In genomic region chr12:109475993-109476806, GRCh38 we compare ENCODE assay signal across 8 cellular contexts. TPM values are rescaled to one million over a fixed set of nuclear protein-coding genes. Genes with fewer than 3 reads are reported as not detected.
A peak's percentile ranks its signal among the peaks of the same experiment; 100 is the strongest.
DNase-seq lines count a peak whose midpoint lies in the region; ATAC-seq and TF ChIP-seq lines count a peak whose summit lies in the region.

No MANE protein-coding gene starts in this region.

- H3F3A ChIP-seq in DOHH2 (ENCODE audit: control insufficient read depth, insufficient read depth) (0 out of 2 replicates have a peak, but pooled peaks cover 3% of the 10 kb centered on the region), PC-3 (ENCODE audit: low read length, unreplicated experiment) (no peaks in the 10 kb centered on the region)

- peak overlapping the region; percentile 98 for H3K4me3 ChIP-seq in DOHH2 (ENCODE audit: low read length)
- H3K4me3 ChIP-seq in PC-3 (ENCODE audit: low read length) = peak overlapping the region; percentile 90
- peak overlapping the region; percentile 98 for H3K4me3 ChIP-seq in parathyroid adenoma (ENCODE audit: low read depth, low read length)

- POLR2A ChIA-PET in PC-3 (lab: Charles Lee; ENCODE audit: unreplicated experiment) = interaction anchor here (1.6 kb wide), 1 partner anchor 13 kb away, joined by 14 read pairs; no protein-coding TSS in a partner anchor

- no peaks in the 10 kb centered on the region; the same call in 1 of the 2 replicates for H3K36me3 ChIP-seq in DOHH2 (ENCODE audit: control insufficient read depth, low read length)
- H3K36me3 ChIP-seq in PC-3 (ENCODE audit: low read depth, low read length) = no peaks in the 10 kb centered on the region
- H3K36me3 ChIP-seq in parathyroid adenoma (ENCODE audit: control insufficient read depth, insufficient read depth, low read length) = no peaks in the 10 kb centered on the region

- intact Hi-C loops in PC-3 (cut with micrococcal nuclease) = loop anchor here (1.0 kb wide), 3 partner anchors 13 to 44 kb away; no protein-coding TSS in a partner anchor

- H3K9ac ChIP-seq in PC-3 (ENCODE audit: low read length) = peak overlapping the region; percentile 86
- peak overlapping the region; percentile 88 for H3K9ac ChIP-seq in parathyroid adenoma

- ATAC-seq in PC-3 (peak; percentile 16), HG02970 (IDR thresholded peaks at IDR 0.05; ENCODE audit: low FRiP score, unreplicated experiment) (no peak), GM21737 (IDR thresholded peaks at IDR 0.05; ENCODE audit: unreplicated experiment) (no peak)

- peaks cover 22% of the 10 kb centered on the region for H3K4me1 ChIP-seq in DOHH2 (ENCODE audit: control insufficient read depth, low read length)
- H3K4me1 ChIP-seq in PC-3 (ENCODE audit: insufficient read depth, low read length) = peaks cover 18% of the 10 kb centered on the region
- peaks cover 9% of the 10 kb centered on the region for H3K4me1 ChIP-seq in parathyroid adenoma

- H4K20me1 ChIP-seq in DOHH2 (ENCODE audit: control insufficient read depth, insufficient read depth, low read depth, low read length) (peaks cover 3% of the 10 kb centered on the region; the same call in 1 of the 2 replicates), PC-3 (ENCODE audit: low read length) (0 out of 2 replicates have a peak, but pooled peaks cover 4% of the 10 kb centered on the region)

- H3K27ac ChIP-seq in DOHH2 (ENCODE audit: low read depth, low read length) (no peak overlapping the region), PC-3 (ENCODE audit: low read length) (no peak overlapping the region; the same call in 1 of the 2 replicates), parathyroid adenoma (peak overlapping the region; percentile 96)

- BruUV-seq in PC-3 (replicated peaks; lab: Mats Ljungman, UMichigan) = TSS peak; percentile 51

- H3K79me2 ChIP-seq in DOHH2 (ENCODE audit: control insufficient read depth, low read length) (peaks cover 86% of the 10 kb centered on the region), PC-3 (ENCODE audit: low read length) (peaks cover 85% of the 10 kb centered on the region), parathyroid adenoma (peaks cover 42% of the 10 kb centered on the region)

- TF ChIP-seq CTCF in DOHH2 (IDR thresholded peaks at IDR 0.05; ENCODE audit: low read depth, low read length, poor library complexity, severe bottlenecking) (no peak), PC-3 (conservative IDR thresholded peaks at IDR 0.05; ENCODE audit: low read depth, low read length) (no peak), parathyroid adenoma (IDR thresholded peaks at IDR 0.05) (no peak)

- H2AFZ ChIP-seq in PC-3 (ENCODE audit: low read length) (peak overlapping the region; percentile 91), parathyroid adenoma (peak overlapping the region; percentile 99)

- H3K4me2 ChIP-seq in DOHH2 (ENCODE audit: low read length) (peak overlapping the region; percentile 82), PC-3 (ENCODE audit: low read length) (peak overlapping the region; percentile 94), parathyroid adenoma (ENCODE audit: low read length) (peak overlapping the region; percentile 99)

- H3K9me3 ChIP-seq in DOHH2 (ENCODE audit: control insufficient read depth, insufficient read depth, low read length) (no peaks in the 10 kb centered on the region), PC-3 (ENCODE audit: low read length) (no peaks in the 10 kb centered on the region), parathyroid adenoma (ENCODE audit: control insufficient read depth, low read length) (no peaks in the 10 kb centered on the region)

- H3K9me2 ChIP-seq in DOHH2 (replicated peaks; ENCODE audit: control insufficient read depth, low read length) (no peaks in the 10 kb centered on the region), PC-3 (replicated peaks; ENCODE audit: low read length) (no peaks in the 10 kb centered on the region)

- TF ChIP-seq POLR2A in erythroblast (IDR thresholded peaks at IDR 0.05; ENCODE audit: low read length) = no peak

- H3K27me3 ChIP-seq in DOHH2 (ENCODE audit: control insufficient read depth, low read length) = no peaks in the 10 kb centered on the region
- H3K27me3 ChIP-seq in PC-3 (ENCODE audit: low read length) = no peaks in the 10 kb centered on the region
- no peaks in the 10 kb centered on the region for H3K27me3 ChIP-seq in parathyroid adenoma (ENCODE audit: control insufficient read depth, insufficient read depth, low read length)

- DNase-seq in PC-3 (no peak), erythroblast (lab: John Stamatoyannopoulos, UW) (peak; percentile 13 to 25), NCI-H446 (lab: John Stamatoyannopoulos, UW) (no peak), GF-D8 (lab: John Stamatoyannopoulos, UW) (no peak)

- CTCF ChIA-PET in PC-3 (lab: Charles Lee) = interaction anchor here (1.0 to 1.1 kb wide), 2 partner anchors 43 to 48 kb away, joined by 3 to 4 read pairs; no protein-coding TSS in a partner anchor

RNA-seq across cellular contexts. Expression of gene KCTD10, which starts 0.9 kb away (rescaled TPM):
- total RNA-seq in PC-3 (2014; rRNA removed) = 42.3 and 58.1 TPM in 2 replicates

RNA-seq across cellular contexts. Expression of gene UBE3B, which starts 1.2 kb away (rescaled TPM):
- 25.7 and 35.6 TPM in 2 replicates for total RNA-seq in PC-3 (2014; rRNA removed)

Comparison
In these comparisons a context has a peak if more than half of its experiments do, and no peak if none do; other contexts are left out.
1. DNase-seq: peak in erythroblast (2 of 2); none in PC-3 (single experiment), NCI-H446 (0 of 2) and GF-D8 (single experiment).
2. Peak in every context shown above with its lines, with median percentiles within 50 percentile points of each other: H3K4me2 ChIP-seq and H3K4me3 ChIP-seq.